In genomic region chr17:64661981-64662773, GRCh38 we compare ENCODE assay signal across 1 cellular context.
TF ChIP-seq lines count a peak whose summit lies in the region.

SMURF2 (minus strand) TSS chr17:64662307; CDS start chr17:64661880, 427 bp downstream.

TF ChIP-seq in HepG2, 621 proteins besides CTCF, POLR2A, EP300 and RAD21 (continued from another document):
- TF ChIP-seq, protein P1, sequence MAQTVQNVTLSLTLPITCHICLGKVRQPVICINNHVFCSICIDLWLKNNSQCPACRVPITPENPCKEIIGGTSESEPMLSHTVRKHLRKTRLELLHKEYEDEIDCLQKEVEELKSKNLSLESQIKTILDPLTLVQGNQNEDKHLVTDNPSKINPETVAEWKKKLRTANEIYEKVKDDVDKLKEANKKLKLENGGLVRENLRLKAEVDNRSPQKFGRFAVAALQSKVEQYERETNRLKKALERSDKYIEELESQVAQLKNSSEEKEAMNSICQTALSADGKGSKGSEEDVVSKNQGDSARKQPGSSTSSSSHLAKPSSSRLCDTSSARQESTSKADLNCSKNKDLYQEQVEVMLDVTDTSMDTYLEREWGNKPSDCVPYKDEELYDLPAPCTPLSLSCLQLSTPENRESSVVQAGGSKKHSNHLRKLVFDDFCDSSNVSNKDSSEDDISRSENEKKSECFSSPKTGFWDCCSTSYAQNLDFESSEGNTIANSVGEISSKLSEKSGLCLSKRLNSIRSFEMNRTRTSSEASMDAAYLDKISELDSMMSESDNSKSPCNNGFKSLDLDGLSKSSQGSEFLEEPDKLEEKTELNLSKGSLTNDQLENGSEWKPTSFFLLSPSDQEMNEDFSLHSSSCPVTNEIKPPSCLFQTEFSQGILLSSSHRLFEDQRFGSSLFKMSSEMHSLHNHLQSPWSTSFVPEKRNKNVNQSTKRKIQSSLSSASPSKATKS (CRISPR knock-in tag; IDR thresholded peaks at IDR 0.05) = no peak
- TF ChIP-seq NR2F6 (IDR thresholded peaks at IDR 0.05) (no peak), NR2F6 (CRISPR knock-in tag; IDR thresholded peaks at IDR 0.05) (no peak), RBAK (CRISPR knock-in tag; IDR thresholded peaks at IDR 0.05) (peak; percentile 50; the same call in 1 of the 2 replicates), ZNF616 (CRISPR knock-in tag; IDR thresholded peaks at IDR 0.05; ENCODE audit: low read depth) (peak; percentile 53), GLMP (CRISPR knock-in tag; IDR thresholded peaks at IDR 0.05; ENCODE audit: borderline replicate concordance) (no peak), TMF1 (CRISPR knock-in tag; IDR thresholded peaks at IDR 0.05; ENCODE audit: low read depth) (peak; percentile 73; the same call in 1 of the 2 replicates), ZNF703 (CRISPR knock-in tag; IDR thresholded peaks at IDR 0.05; ENCODE audit: borderline replicate concordance) (0 out of 2 replicates have a peak, but pooled peaks have one; percentile 47), ZNF317 (CRISPR knock-in tag; IDR thresholded peaks at IDR 0.05) (no peak), PLRG1 (conservative IDR thresholded peaks at IDR 0.05) (no peak), ZXDC (CRISPR knock-in tag; IDR thresholded peaks at IDR 0.05) (no peak), ZNF138 (CRISPR knock-in tag; IDR thresholded peaks at IDR 0.05; ENCODE audit: low read depth) (no peak), ZMAT5 (CRISPR knock-in tag; IDR thresholded peaks at IDR 0.05; ENCODE audit: borderline replicate concordance, low read depth) (no peak), BCL6 (CRISPR knock-in tag; IDR thresholded peaks at IDR 0.05) (peak; percentile 48; the same call in 1 of the 2 replicates), ZNF619 (CRISPR knock-in tag; IDR thresholded peaks at IDR 0.05) (no peak), MXD1 (CRISPR knock-in tag; IDR thresholded peaks at IDR 0.05) (no peak; the same call in 1 of the 2 replicates), ZNF550 (CRISPR knock-in tag; IDR thresholded peaks at IDR 0.05; ENCODE audit: borderline replicate concordance) (no peak), MTA1 (CRISPR knock-in tag; IDR thresholded peaks at IDR 0.05; ENCODE audit: borderline replicate concordance) (no peak), ZNF644 (CRISPR knock-in tag; IDR thresholded peaks at IDR 0.05; ENCODE audit: low read depth) (no peak), CREM (IDR thresholded peaks at IDR 0.05) (0 out of 2 replicates have a peak, but pooled peaks have one; percentile 14), CREM (CRISPR knock-in tag; IDR thresholded peaks at IDR 0.05) (no peak), ZNF224 (CRISPR knock-in tag; IDR thresholded peaks at IDR 0.05) (no peak), HNF4A (CRISPR knock-in tag; IDR thresholded peaks at IDR 0.05) (no peak), NPAS2 (CRISPR knock-in tag; IDR thresholded peaks at IDR 0.05; ENCODE audit: borderline replicate concordance) (no peak), ZNF747 (CRISPR knock-in tag; IDR thresholded peaks at IDR 0.05; ENCODE audit: borderline replicate concordance) (no peak), SKI (IDR thresholded peaks at IDR 0.05; ENCODE audit: partially characterized antibody) (peak; percentile 96), ZNF281 (CRISPR knock-in tag; IDR thresholded peaks at IDR 0.05; ENCODE audit: borderline replicate concordance) (0 out of 2 replicates have a peak, but pooled peaks have one; percentile 57), HNRNPL (IDR thresholded peaks at IDR 0.05; ENCODE audit: low read depth, low read length) (peak; percentile 53; the same call in 1 of the 2 replicates), ZIK1 (CRISPR knock-in tag; IDR thresholded peaks at IDR 0.05; ENCODE audit: borderline replicate concordance, low read depth) (no peak), BCL3 (CRISPR knock-in tag; IDR thresholded peaks at IDR 0.05) (peak; percentile 15; the same call in 1 of the 2 replicates), HMGXB4 (CRISPR knock-in tag; IDR thresholded peaks at IDR 0.05; ENCODE audit: borderline replicate concordance in 1 of 2, low read depth in 1 of 2) (0 out of 4 replicates have a peak, but pooled peaks have one; percentile 6 to 46), ZNF331 (CRISPR knock-in tag; IDR thresholded peaks at IDR 0.05) (no peak), ZNF652 (CRISPR knock-in tag; IDR thresholded peaks at IDR 0.05; ENCODE audit: borderline replicate concordance, low read depth) (no peak)
- TF ChIP-seq, protein P2, sequence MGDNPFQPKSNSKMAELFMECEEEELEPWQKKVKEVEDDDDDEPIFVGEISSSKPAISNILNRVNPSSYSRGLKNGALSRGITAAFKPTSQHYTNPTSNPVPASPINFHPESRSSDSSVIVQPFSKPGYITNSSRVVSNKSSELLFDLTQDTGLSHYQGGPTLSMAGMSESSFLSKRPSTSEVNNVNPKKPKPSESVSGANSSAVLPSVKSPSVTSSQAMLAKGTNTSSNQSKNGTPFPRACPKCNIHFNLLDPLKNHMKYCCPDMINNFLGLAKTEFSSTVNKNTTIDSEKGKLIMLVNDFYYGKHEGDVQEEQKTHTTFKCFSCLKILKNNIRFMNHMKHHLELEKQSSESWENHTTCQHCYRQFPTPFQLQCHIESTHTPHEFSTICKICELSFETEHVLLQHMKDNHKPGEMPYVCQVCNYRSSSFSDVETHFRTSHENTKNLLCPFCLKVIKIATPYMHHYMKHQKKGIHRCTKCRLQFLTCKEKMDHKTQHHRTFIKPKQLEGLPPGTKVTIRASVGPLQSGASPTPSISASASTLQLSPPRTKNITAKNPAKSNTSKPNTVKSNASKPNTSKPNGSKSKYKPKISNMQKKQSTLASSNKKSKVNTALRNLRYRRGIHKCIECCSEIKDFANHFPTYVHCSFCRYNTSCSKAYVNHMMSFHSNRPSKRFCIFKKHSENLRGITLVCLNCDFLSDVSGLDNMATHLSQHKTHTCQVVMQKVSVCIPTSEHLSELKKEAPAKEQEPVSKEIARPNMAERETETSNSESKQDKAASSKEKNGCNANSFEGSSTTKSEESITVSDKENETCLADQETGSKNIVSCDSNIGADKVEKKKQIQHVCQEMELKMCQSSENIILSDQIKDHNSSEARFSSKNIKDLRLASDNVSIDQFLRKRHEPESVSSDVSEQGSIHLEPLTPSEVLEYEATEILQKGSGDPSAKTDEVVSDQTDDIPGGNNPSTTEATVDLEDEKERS (CRISPR knock-in tag; IDR thresholded peaks at IDR 0.05) = no peak
- TF ChIP-seq, protein P3, sequence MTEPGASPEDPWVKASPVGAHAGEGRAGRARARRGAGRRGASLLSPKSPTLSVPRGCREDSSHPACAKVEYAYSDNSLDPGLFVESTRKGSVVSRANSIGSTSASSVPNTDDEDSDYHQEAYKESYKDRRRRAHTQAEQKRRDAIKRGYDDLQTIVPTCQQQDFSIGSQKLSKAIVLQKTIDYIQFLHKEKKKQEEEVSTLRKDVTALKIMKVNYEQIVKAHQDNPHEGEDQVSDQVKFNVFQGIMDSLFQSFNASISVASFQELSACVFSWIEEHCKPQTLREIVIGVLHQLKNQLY (CRISPR knock-in tag; IDR thresholded peaks at IDR 0.05) = no peak
- TF ChIP-seq, protein P4, sequence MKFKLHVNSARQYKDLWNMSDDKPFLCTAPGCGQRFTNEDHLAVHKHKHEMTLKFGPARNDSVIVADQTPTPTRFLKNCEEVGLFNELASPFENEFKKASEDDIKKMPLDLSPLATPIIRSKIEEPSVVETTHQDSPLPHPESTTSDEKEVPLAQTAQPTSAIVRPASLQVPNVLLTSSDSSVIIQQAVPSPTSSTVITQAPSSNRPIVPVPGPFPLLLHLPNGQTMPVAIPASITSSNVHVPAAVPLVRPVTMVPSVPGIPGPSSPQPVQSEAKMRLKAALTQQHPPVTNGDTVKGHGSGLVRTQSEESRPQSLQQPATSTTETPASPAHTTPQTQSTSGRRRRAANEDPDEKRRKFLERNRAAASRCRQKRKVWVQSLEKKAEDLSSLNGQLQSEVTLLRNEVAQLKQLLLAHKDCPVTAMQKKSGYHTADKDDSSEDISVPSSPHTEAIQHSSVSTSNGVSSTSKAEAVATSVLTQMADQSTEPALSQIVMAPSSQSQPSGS (CRISPR knock-in tag; IDR thresholded peaks at IDR 0.05) = no peak
TF ChIP-seq in HepG2: peak in this region for 141.
